21 cellular contexts compared by ENCODE assay signal in the genomic region with DNA sequence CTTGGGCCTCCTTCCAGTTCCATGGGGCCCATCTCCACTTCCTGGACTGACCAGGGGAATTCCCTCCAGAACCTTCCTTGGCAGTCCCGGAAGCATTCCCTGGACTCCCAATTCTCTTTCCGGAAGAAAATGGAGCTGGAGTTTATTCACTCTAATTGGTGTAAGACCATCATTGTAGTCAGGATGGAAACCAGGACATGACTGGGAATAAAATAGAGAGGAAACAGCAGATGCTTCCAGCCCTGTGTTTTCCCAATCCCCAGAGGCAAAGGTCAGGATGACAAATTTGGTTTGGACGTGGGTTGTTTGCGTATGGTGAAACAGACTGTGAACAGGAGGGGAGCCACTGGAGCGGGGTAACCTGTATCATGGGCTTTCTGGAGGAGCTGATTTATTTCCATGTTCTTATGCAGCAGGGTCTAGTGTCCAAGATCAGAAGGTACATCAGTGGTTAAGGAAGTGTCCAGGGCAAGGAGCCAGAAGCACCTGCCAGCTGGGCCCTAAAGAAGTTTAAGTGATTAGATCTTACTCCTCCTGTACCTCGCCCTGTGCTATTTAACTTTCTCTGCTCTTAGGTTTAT. TPM values are rescaled to one million over a fixed set of nuclear protein-coding genes. Genes with fewer than 3 reads are reported as not detected.
"Had no signal": no experiment of that assay in that cellular context is flagged by ENCODE, and none has a peak within 500 bp of the region (broad histone marks: within the 10 kb centered on the region; RNA-seq: fewer than 3 reads in every experiment).

No MANE protein-coding gene starts in this region.

- H3K27me3 ChIP-seq: gastrocnemius medialis, heart left ventricle, tibial artery had no signal

- H3K27ac Mint-ChIP-seq: activated CD4-positive, alpha-beta memory T cell treated with anti-CD3 and anti-CD28 coated beads, Interleukin-2, amount 10 ng/mL, durations not matched to agents 7 days and 5 days; activated CD8-positive, alpha-beta memory T cell treated with anti-CD3 and anti-CD28 coated beads, Interleukin-2, amount 10 ng/mL, durations not matched to agents 7 days and 5 days; activated naive CD8-positive, alpha-beta T cell treated with anti-CD3 and anti-CD28 coated beads, Interleukin-2, amount 10 ng/mL, durations not matched to agents 7 days and 5 days; memory B cell; natural killer cell; T-helper 2 cell treated with Interferon-gamma antibody and Interleukin-4, amounts not matched to agents 5 μg/mL and 100 μg/mL, for 36 hours had no signal

- H3K36me3 ChIP-seq: gastrocnemius medialis, heart left ventricle, left ventricle myocardium inferior, tibial artery had no signal

- ATAC-seq: activated CD8-positive, alpha-beta memory T cell treated with anti-CD3 and anti-CD28 coated beads, Interleukin-2, amount 10 ng/mL, durations not matched to agents 7 days and 5 days; gastrocnemius medialis; natural killer cell; stimulated activated naive CD8-positive, alpha-beta T cell treated with anti-CD3 and anti-CD28 coated beads, Interleukin-15, Interleukin-2, amounts not matched to agents 100 U/mL and 50 U/mL, for 24 hours had no signal

- DNase-seq: activated CD4-positive, alpha-beta memory T cell treated with anti-CD3 and anti-CD28 coated beads, Interleukin-2, amount 10 ng/mL, durations not matched to agents 7 days and 5 days; activated CD4-positive, alpha-beta T cell treated with anti-CD3 and anti-CD28 coated beads for 48 hours; activated CD4-positive, CD25-positive, alpha-beta regulatory T cell; activated CD8-positive, alpha-beta memory T cell treated with anti-CD3 and anti-CD28 coated beads, Interleukin-2, amount 10 ng/mL, durations not matched to agents 7 days and 5 days; activated naive CD8-positive, alpha-beta T cell treated with anti-CD3 and anti-CD28 coated beads, Interleukin-2, amount 10 ng/mL, durations not matched to agents 7 days and 5 days; amygdala; gastrocnemius medialis; heart left ventricle; kidney; left ventricle myocardium inferior; natural killer cell; posterior cingulate gyrus; retina; stimulated activated CD4-positive, alpha-beta T cell treated with anti-CD3 and anti-CD28 coated beads, Interleukin-2, amount 100 ng/mL, for 24 hours; stimulated activated naive CD8-positive, alpha-beta T cell treated with anti-CD3 and anti-CD28 coated beads, Interleukin-15, Interleukin-2, amounts not matched to agents 100 U/mL and 50 U/mL, for 24 hours; substantia nigra; tibial artery had no signal

- H3K27ac ChIP-seq: gastrocnemius medialis, heart left ventricle, left ventricle myocardium inferior, tibial artery had no signal

- FAIRE-seq: kidney, urothelium cell line had no signal

- H3K36me3 Mint-ChIP-seq: activated CD8-positive, alpha-beta memory T cell treated with anti-CD3 and anti-CD28 coated beads, Interleukin-2, amount 10 ng/mL, durations not matched to agents 7 days and 5 days; activated naive CD8-positive, alpha-beta T cell treated with anti-CD3 and anti-CD28 coated beads, Interleukin-2, amount 10 ng/mL, durations not matched to agents 7 days and 5 days; memory B cell; natural killer cell had no signal

- H3K9me3 ChIP-seq: gastrocnemius medialis, heart left ventricle, left ventricle myocardium inferior, tibial artery had no signal

- H3K4me3 ChIP-seq: gastrocnemius medialis, heart left ventricle, left ventricle myocardium inferior, tibial artery had no signal

- H3K9me3 Mint-ChIP-seq: activated naive CD8-positive, alpha-beta T cell treated with anti-CD3 and anti-CD28 coated beads, Interleukin-2, amount 10 ng/mL, durations not matched to agents 7 days and 5 days had no signal

- H3K4me1 ChIP-seq: gastrocnemius medialis, tibial artery had no signal

RNA-seq across cellular contexts. Expression of gene ABCC11, which starts 11.7 kb away (rescaled TPM):
- total RNA-seq: epithelial cell of proximal tubule, kidney had no signal
